In genomic region chr1:15937706-15938168, GRCh38 we compare ENCODE assay signal across 9 cellular contexts. TPM values are rescaled to one million over a fixed set of nuclear protein-coding genes. Genes with fewer than 3 reads are reported as not detected.
DNase-seq lines count a peak whose midpoint lies in the region; ATAC-seq, FAIRE-seq and TF ChIP-seq lines count a peak whose summit lies in the region.
"Had no signal": no experiment of that assay in that cellular context is flagged by ENCODE, and none has a peak within 500 bp of the region (broad histone marks: within the 10 kb centered on the region; RNA-seq: fewer than 3 reads in every experiment).

No MANE protein-coding gene starts in this region.

- POLR2A ChIA-PET in CD8-positive, alpha-beta T cell (lab: Charles Lee) = interaction anchor here (1.1 kb wide), 1 partner anchor 102 kb away, joined by 4 read pairs; no protein-coding TSS in a partner anchor
- POLR2A ChIA-PET in K562 (lab: Yijun Ruan, JAX) = interaction anchor here (0.6 to 3.2 kb wide), 5 partner anchors 12 to 252 kb away, joined by 3 to 20 read pairs (median 4); no protein-coding TSS in a partner anchor
- POLR2A ChIA-PET in naive thymus-derived CD8-positive, alpha-beta T cell (lab: Charles Lee) = interaction anchor here (0.7 to 1.1 kb wide), 2 partner anchors 38 to 104 kb away, joined by 4 to 9 read pairs; partner anchors contain the start of gene ZBTB17

- CTCF ChIA-PET in CD8-positive, alpha-beta T cell (lab: Charles Lee) = no interaction called here
- CTCF ChIA-PET in K562 (lab: Yijun Ruan, JAX; ENCODE audit: low intra/inter-chr PET ratio) = no interaction called here

- H3K79me2 ChIP-seq in K562 (ENCODE audit: control insufficient read depth, insufficient read depth, low read length) = no peaks in the 10 kb centered on the region

- peaks cover 60% of the 10 kb centered on the region for H3K36me3 ChIP-seq in CD8-positive, alpha-beta T cell (ENCODE audit: insufficient read depth, low read length)
- H3K36me3 ChIP-seq in K562 (ENCODE audit: control insufficient read depth, insufficient read depth, low read length) = peaks cover 99% of the 10 kb centered on the region

- H3K4me3 Mint-ChIP-seq in CD8-positive, alpha-beta T cell = no peak overlapping the region
- peak overlapping the region in 1 of 10 donors; percentile 15 for H3K4me3 Mint-ChIP-seq in naive thymus-derived CD8-positive, alpha-beta T cell

- no peak overlapping the region for H3K9ac ChIP-seq in K562 (ENCODE audit: insufficient read depth in 1 of 2, low read depth in 2 of 2, low read length in 2 of 2)

- peaks cover 85% of the 10 kb centered on the region for H3K36me3 Mint-ChIP-seq in CD8-positive, alpha-beta T cell
- H3K36me3 Mint-ChIP-seq in naive thymus-derived CD8-positive, alpha-beta T cell = peaks cover 0 to 84% (median 13%) of the 10 kb centered on the region in 3 donors

- 84% methylated on average over 13 of the region's 14 CpGs for WGBS in K562 (ENCODE audit: insufficient coverage, low coverage, missing lambda C conversion rate)

- no peak for FAIRE-seq in K562 (lab: Jason Lieb, UNC)

- intact Hi-C loops in CD8-positive, alpha-beta T cell (cut with DNase I, micrococcal nuclease) = no loop called here
- intact Hi-C loops in K562 (cut with micrococcal nuclease) = no loop called here

- peak overlapping the region; percentile 66 for H3K27ac Mint-ChIP-seq in CD8-positive, alpha-beta T cell
- peak overlapping the region in 9 of 10 donors; percentile 52 to 91 (median 73) for H3K27ac Mint-ChIP-seq in naive thymus-derived CD8-positive, alpha-beta T cell

- no peaks in the 10 kb centered on the region for H4K20me1 ChIP-seq in K562 (replicated peaks; ENCODE audit: control insufficient read depth, insufficient read depth, low read length)

- H3K4me1 Mint-ChIP-seq in CD8-positive, alpha-beta T cell (ENCODE audit: low read depth) = no peaks in the 10 kb centered on the region
- H3K4me1 Mint-ChIP-seq in naive thymus-derived CD8-positive, alpha-beta T cell = peaks cover 0 to 7% (median 1%) of the 10 kb centered on the region in 4 donors

- peak in 1 of 2 experiments; percentile 25; a peak in 1 of 4 replicates for TF ChIP-seq RAD21 in K562 (CRISPR knock-in tag; conservative IDR thresholded peaks at IDR 0.05 in 1 of 2, IDR thresholded peaks at IDR 0.05 in 1 of 2)

- no peaks in the 10 kb centered on the region for H3K9me3 ChIP-seq in CD8-positive, alpha-beta T cell (ENCODE audit: low read length)
- no peaks in the 10 kb centered on the region for H3K9me3 ChIP-seq in K562 (replicated peaks; ENCODE audit: control insufficient read depth, insufficient read depth, low read depth, low read length)
- H3K9me3 ChIP-seq: heart left ventricle had no signal

- no peaks in the 10 kb centered on the region for H3K9me1 ChIP-seq in K562 (ENCODE audit: control insufficient read depth, insufficient read depth, low read length)

- H3K4me2 ChIP-seq in K562 (ENCODE audit: insufficient read depth, low read length) = no peak overlapping the region

- no peak overlapping the region for H3K27ac ChIP-seq in CD8-positive, alpha-beta T cell (ENCODE audit: low read depth, low read length)
- peak overlapping the region; percentile 37; the same call in 1 of the 3 replicates for H3K27ac ChIP-seq in K562 (ENCODE audit: extremely low read depth, low read depth, low read length)

- no peaks in the 10 kb centered on the region for H3K27me3 Mint-ChIP-seq in CD8-positive, alpha-beta T cell (ENCODE audit: low read depth)
- H3K27me3 Mint-ChIP-seq in naive thymus-derived CD8-positive, alpha-beta T cell = no peaks in the 10 kb centered on the region

- no peaks in the 10 kb centered on the region for H3K9me3 Mint-ChIP-seq in CD8-positive, alpha-beta T cell
- H3K9me3 Mint-ChIP-seq in naive thymus-derived CD8-positive, alpha-beta T cell = no peaks in the 10 kb centered on the region

- no peak overlapping the region for H3K4me3 ChIP-seq in CD8-positive, alpha-beta T cell (ENCODE audit: low read depth, low read length)
- H3K4me3 ChIP-seq in K562 = no peak overlapping the region
- H3K4me3 ChIP-seq: heart left ventricle had no signal

- peak; percentile 38; the same call in 1 of the 2 replicates for TF ChIP-seq POLR2A in K562 (conservative IDR thresholded peaks at IDR 0.05)

- no peak for DNase-seq in CD8-positive, alpha-beta T cell
- DNase-seq in M059J (ENCODE audit: low read depth) (peak; percentile 60), K562 (ENCODE audit: extremely low read depth in 1 of 4, low spot score in 3 of 4) (peak in 1 of 4 experiments; percentile 18), NCI-H748 (lab: John Stamatoyannopoulos, UW; ENCODE audit: unreplicated experiment) (no peak), NCI-H2196 treated with DMSO at 0.1 percent for 48 hours (lab: John Stamatoyannopoulos, UW; ENCODE audit: unreplicated experiment) (no peak), occipital lobe (lab: John Stamatoyannopoulos, UW) (no peak)
- no peak for DNase-seq in naive thymus-derived CD8-positive, alpha-beta T cell
- DNase-seq: heart left ventricle had no signal

- TF ChIP-seq CTCF in CD8-positive, alpha-beta T cell (IDR thresholded peaks at IDR 0.05) = no peak
- TF ChIP-seq CTCF in K562 (IDR thresholded peaks at IDR 0.05 in 2 of 3, conservative IDR thresholded peaks at IDR 0.05 in 1 of 3; ENCODE audit: insufficient read depth in 2 of 3, low read depth in 1 of 3, low read length in 3 of 3) = peak in 1 of 3 experiments; percentile 25; a peak in 1 of 6 replicates

- in situ Hi-C loops in K562 (cut with MboI) = no loop called here

- no peaks in the 10 kb centered on the region for H3K4me1 ChIP-seq in CD8-positive, alpha-beta T cell (ENCODE audit: insufficient read depth, low read length)
- peaks cover 0 to 21% of the 10 kb centered on the region in 2 experiments; a peak in 1 of 5 replicates for H3K4me1 ChIP-seq in K562 (replicated peaks in 1 of 2; ENCODE audit: control insufficient read depth in 2 of 2, insufficient read depth in 2 of 2, low read length in 2 of 2)

- H3K27me3 ChIP-seq in CD8-positive, alpha-beta T cell (ENCODE audit: insufficient read depth, low read length) = no peaks in the 10 kb centered on the region
- H3K27me3 ChIP-seq in K562 (ENCODE audit: control insufficient read depth in 2 of 2, insufficient read depth in 2 of 2, low read length in 2 of 2) = no peaks in the 10 kb centered on the region
- H3K27me3 ChIP-seq: heart left ventricle had no signal

- BruUV-seq in K562 (replicated peaks; lab: Mats Ljungman, UMichigan) = no TSS peak

- TF ChIP-seq EP300 in K562 (IDR thresholded peaks at IDR 0.05; ENCODE audit: low read length) = no peak

- no peak for ATAC-seq in CD8-positive, alpha-beta T cell
- ATAC-seq in K562 (peak; percentile 11), GM19035 (IDR thresholded peaks at IDR 0.05; ENCODE audit: unreplicated experiment) (no peak)
- ATAC-seq in naive thymus-derived CD8-positive, alpha-beta T cell = no peak

- no peak overlapping the region for H2AFZ ChIP-seq in K562 (ENCODE audit: low read depth, low read length)

TF ChIP-seq in K562, 482 proteins besides CTCF, POLR2A, EP300 and RAD21 (continues in another document):
- TF ChIP-seq HINFP (tag; conservative IDR thresholded peaks at IDR 0.05; ENCODE audit: low read depth) = no peak

RNA-seq across cellular contexts. Expression of gene ZBTB17, which starts 38.2 kb away (rescaled TPM):
- 100 to 1,000 TPM; 106 to 115 TPM for total RNA-seq in CD8-positive, alpha-beta T cell
- 26.6 and 37.6 TPM in 2 replicates for total RNA-seq in M059J (2014; rRNA removed; shearing (Covaris generic))
- total RNA-seq in K562 (2011; cell fraction: chromatin; rRNA removed; ENCODE audit: low replicate concordance) = 64.2 and 253 TPM in 2 replicates
- 186 and 214 TPM in 2 replicates for total RNA-seq in K562 (2011; cell fraction: nucleolus; rRNA removed)
- 76.0 and 95.5 TPM in 2 replicates for total RNA-seq in K562 (2011; cell fraction: nucleoplasm; rRNA removed)
- total RNA-seq in K562 (2014; rRNA removed) (43.3 and 54.0 TPM in 2 replicates), K562 (2014; rRNA removed; fragmentation: Illumina TruSeq; extraction: Trizol) (10.4 and 11.0 TPM in 2 replicates), K562 (2015; rRNA removed; fragmentation: Illumina TruSeq; extraction: Trizol) (29.6 and 33.2 TPM in 2 replicates), K562 (2021) (46.5 and 53.4 TPM in 2 replicates), occipital lobe (38.8 TPM)
- polyA plus RNA-seq in K562 (2011; rRNA removed) (43.4 and 71.1 TPM in 2 replicates), K562 (2014; fragmentation: Illumina TruSeq; extraction: Trizol) (15.1 and 31.6 TPM in 2 replicates), K562 (2014; fragmentation: Nextera tagmentation; extraction: Ambion mirVana) (1 to 10 TPM; 1.1 to 1.7 TPM), K562 (2014; rRNA removed) (50.3 and 54.1 TPM in 2 replicates)
- polyA plus RNA-seq in K562 (2011; cell fraction: cytosol; rRNA removed) = 56.0 and 83.7 TPM in 2 replicates
- polyA plus RNA-seq in K562 (2011; cell fraction: nucleus; rRNA removed) = 333 and 422 TPM in 2 replicates
- polyA plus RNA-seq in K562 (2012) = 34.3 and 57.6 TPM in 2 replicates
- polyA minus RNA-seq in K562 (2011; rRNA and poly(A)+ RNA removed) = 22.8 and 30.5 TPM in 2 replicates
- polyA minus RNA-seq in K562 (2011; cell fraction: cytosol; rRNA and poly(A)+ RNA removed) = 36.4 and 38.9 TPM in 2 replicates
- 70.3 and 82.3 TPM in 2 replicates for polyA minus RNA-seq in K562 (2011; cell fraction: nucleus; rRNA and poly(A)+ RNA removed)
- total RNA-seq in naive thymus-derived CD8-positive, alpha-beta T cell = 10 to 100 TPM; 49.3 to 58.1 TPM
- 10 to 100 TPM; 10.2 to 23.3 (median 11.1) TPM for polyA plus RNA-seq in naive thymus-derived CD8-positive, alpha-beta T cell
